In genomic region chr7:54773472-54774399, GRCh38 we compare ENCODE assay signal across 8 cellular contexts. TPM values are rescaled to one million over a fixed set of nuclear protein-coding genes. Genes with fewer than 3 reads are reported as not detected.
A peak's percentile ranks its signal among the peaks of the same experiment; 100 is the strongest.
DNase-seq lines count a peak whose midpoint lies in the region; ATAC-seq lines count a peak whose summit lies in the region.

No MANE protein-coding gene starts in this region.

- no peaks in the 10 kb centered on the region for H3K4me1 ChIP-seq in CD8-positive, alpha-beta memory T cell (ENCODE audit: insufficient read depth, low read length)
- 0 out of 2 replicates have a peak, but pooled peaks cover 3% of the 10 kb centered on the region for H3K4me1 ChIP-seq in HUES6 (ENCODE audit: control insufficient read depth, insufficient read depth, low read length)
- H3K4me1 ChIP-seq in naive thymus-derived CD4-positive, alpha-beta T cell (ENCODE audit: control insufficient read depth in 2 of 2, insufficient read depth in 2 of 2, low read length in 2 of 2) = no peaks in the 10 kb centered on the region

- no peaks in the 10 kb centered on the region for H3K9me3 ChIP-seq in CD8-positive, alpha-beta memory T cell (ENCODE audit: low read length)
- peaks cover 30% of the 10 kb centered on the region for H3K9me3 ChIP-seq in HUES6 (ENCODE audit: control insufficient read depth, insufficient read depth, low read depth, low read length)
- H3K9me3 ChIP-seq in naive thymus-derived CD4-positive, alpha-beta T cell (ENCODE audit: control insufficient read depth in 2 of 3, low read length in 3 of 3) = no peaks in the 10 kb centered on the region

- peaks cover 0 to 14% (median 2%) of the 10 kb centered on the region in 3 donors for H3K36me3 Mint-ChIP-seq in CD8-positive, alpha-beta memory T cell
- peaks cover 0 to 15% (median 3%) of the 10 kb centered on the region in 5 donors for H3K36me3 Mint-ChIP-seq in naive thymus-derived CD4-positive, alpha-beta T cell

- peaks cover 13 to 55% of the 10 kb centered on the region in 2 donors for H3K27me3 Mint-ChIP-seq in CD8-positive, alpha-beta memory T cell
- H3K27me3 Mint-ChIP-seq in naive thymus-derived CD4-positive, alpha-beta T cell = peaks cover 8 to 36% (median 35%) of the 10 kb centered on the region in 5 donors

- peak; percentile 32 to 70 (median 49) for DNase-seq in CD8-positive, alpha-beta memory T cell
- peak; percentile 19 for DNase-seq in NOMO-1 treated with dmso at 0.1 percent for 144 hours (lab: John Stamatoyannopoulos, UW; ENCODE audit: unreplicated experiment)
- peak; percentile 53 for DNase-seq in activated T-cell treated with anti-CD3 and anti-CD28 coated beads for 48 hours (ENCODE audit: low read depth)
- DNase-seq in naive thymus-derived CD4-positive, alpha-beta T cell = peak; percentile 18 to 67 (median 49)
- peak in 5 of 6 experiments; percentile 24 to 50 (median 44) for DNase-seq in stimulated activated naive CD4-positive, alpha-beta T cell (lab: John Stamatoyannopoulos, UW)

- peaks cover 3% of the 10 kb centered on the region for H3K27me3 ChIP-seq in CD8-positive, alpha-beta memory T cell (ENCODE audit: insufficient read depth, low read length, poor library complexity, severe bottlenecking)
- no peaks in the 10 kb centered on the region for H3K27me3 ChIP-seq in HUES6 (ENCODE audit: control insufficient read depth, insufficient read depth, low read length)
- no peaks in the 10 kb centered on the region for H3K27me3 ChIP-seq in naive thymus-derived CD4-positive, alpha-beta T cell (ENCODE audit: control insufficient read depth in 2 of 2, insufficient read depth in 2 of 2, low read length in 2 of 2)

- POLR2A ChIA-PET in CD8-positive, alpha-beta memory T cell (lab: Charles Lee) = interaction anchor here (0.9 kb wide), 1 partner anchor 14 kb away, joined by 5 read pairs; the partner anchor contains the start of gene SEC61G
- POLR2A ChIA-PET in naive thymus-derived CD4-positive, alpha-beta T cell (lab: Charles Lee) = interaction anchor here (0.6 to 2.8 kb wide), 2 partner anchors 15 to 17 kb away, joined by 3 to 17 read pairs; partner anchors contain the start of gene SEC61G

- peak overlapping the region in 6 of 8 donors; percentile 22 to 69 (median 48) for H3K27ac Mint-ChIP-seq in CD8-positive, alpha-beta memory T cell
- peak overlapping the region in 7 of 9 donors; percentile 22 to 79 (median 66) for H3K27ac Mint-ChIP-seq in naive thymus-derived CD4-positive, alpha-beta T cell

- peak overlapping the region; percentile 69 to 82 (median 79) for H3K4me3 Mint-ChIP-seq in CD8-positive, alpha-beta memory T cell
- peak overlapping the region; percentile 60 to 86 (median 79) for H3K4me3 Mint-ChIP-seq in naive thymus-derived CD4-positive, alpha-beta T cell

- peaks cover 11 to 18% (median 17%) of the 10 kb centered on the region in 5 donors for H3K9me3 Mint-ChIP-seq in CD8-positive, alpha-beta memory T cell
- peaks cover 4 to 27% (median 14%) of the 10 kb centered on the region in 11 donors for H3K9me3 Mint-ChIP-seq in naive thymus-derived CD4-positive, alpha-beta T cell

- no peaks in the 10 kb centered on the region for H3K36me3 ChIP-seq in CD8-positive, alpha-beta memory T cell (ENCODE audit: insufficient read depth, low read length)
- no peaks in the 10 kb centered on the region for H3K36me3 ChIP-seq in HUES6 (ENCODE audit: control insufficient read depth, insufficient read depth, low read length)
- H3K36me3 ChIP-seq in naive thymus-derived CD4-positive, alpha-beta T cell (ENCODE audit: control insufficient read depth in 2 of 3, insufficient read depth in 3 of 3, low read length in 3 of 3) = no peaks in the 10 kb centered on the region

- peaks cover 7 to 12% (median 9%) of the 10 kb centered on the region in 3 donors for H3K4me1 Mint-ChIP-seq in CD8-positive, alpha-beta memory T cell
- H3K4me1 Mint-ChIP-seq in naive thymus-derived CD4-positive, alpha-beta T cell = peaks cover 0 to 11% (median 4%) of the 10 kb centered on the region in 7 donors

- intact Hi-C loops in naive thymus-derived CD4-positive, alpha-beta T cell (cut with micrococcal nuclease) = loop anchor here (1.0 to 5.0 kb wide), 4 partner anchors 14 to 642 kb away; partner anchors contain the start of genes LANCL2 (in 2 of the 2) and SEC61G (in 2 of the 2)

- CTCF ChIA-PET in CD8-positive, alpha-beta memory T cell (lab: Charles Lee) = interaction anchor here (0.5 to 2.6 kb wide), 7 partner anchors 10 to 482 kb away, joined by 3 to 22 read pairs (median 4); partner anchors contain the start of gene SEC61G
- CTCF ChIA-PET in naive thymus-derived CD4-positive, alpha-beta T cell (lab: Charles Lee) = interaction anchor here (0.9 to 1.8 kb wide), 6 partner anchors 9 to 642 kb away, joined by 3 to 16 read pairs (median 4); partner anchors contain the start of gene SEC61G

- H3K27ac ChIP-seq in CD8-positive, alpha-beta memory T cell (ENCODE audit: low read depth, low read length) = no peak overlapping the region
- no peak overlapping the region for H3K27ac ChIP-seq in HUES6 (ENCODE audit: low read depth, low read length)
- H3K27ac ChIP-seq in naive thymus-derived CD4-positive, alpha-beta T cell (ENCODE audit: low read depth, low read length) = no peak overlapping the region

- peak overlapping the region; percentile 39 for H3K4me3 ChIP-seq in CD8-positive, alpha-beta memory T cell (ENCODE audit: low read length)
- H3K4me3 ChIP-seq in HUES6 (ENCODE audit: low read depth, low read length) = peak overlapping the region; percentile 23; the same call in 1 of the 2 replicates
- peak overlapping the region; percentile 50 for H3K4me3 ChIP-seq in naive thymus-derived CD4-positive, alpha-beta T cell (ENCODE audit: low read length)

- ATAC-seq in GM21360 (IDR thresholded peaks at IDR 0.05; ENCODE audit: unreplicated experiment) (peak; percentile 60), esophagus mucosa (peak; percentile 93)
- peak; percentile 94 for ATAC-seq in naive thymus-derived CD4-positive, alpha-beta T cell

- H3K9ac ChIP-seq in HUES6 (ENCODE audit: low read length) = no peak overlapping the region

RNA-seq across cellular contexts. Expression of gene SEC61G, which starts 14.7 kb away (rescaled TPM):
- 100 to 1,000 TPM; 138 to 144 TPM for total RNA-seq in CD8-positive, alpha-beta memory T cell
- polyA plus RNA-seq in CD8-positive, alpha-beta memory T cell = 281 TPM
- 71.4 TPM for total RNA-seq in esophagus mucosa
- 100 to 1,000 TPM in 1 of 5 experiments, 10 to 100 TPM in 4; 31.8 to 174 (median 46.6) TPM for total RNA-seq in naive thymus-derived CD4-positive, alpha-beta T cell
- 100 to 1,000 TPM; 168 to 241 TPM for polyA plus RNA-seq in naive thymus-derived CD4-positive, alpha-beta T cell
